In genomic region chr7:127514499-127514898, GRCh38 we compare ENCODE assay signal across 8 cellular contexts.
DNase-seq lines count a peak whose midpoint lies in the region; ATAC-seq lines count a peak whose summit lies in the region.

No MANE protein-coding gene starts in this region.

- ATAC-seq in GM18867 (IDR thresholded peaks at IDR 0.05; ENCODE audit: unreplicated experiment): no peak

- DNase-seq in SKM-1 treated with dmso at 0.1 percent for 144 hours (lab: John Stamatoyannopoulos, UW; ENCODE audit: unreplicated experiment) (peak; percentile 14), SKM-1 (lab: John Stamatoyannopoulos, UW; ENCODE audit: unreplicated experiment) (no peak), M059J (ENCODE audit: low read depth) (peak; percentile 45), SK-MEL-5 (ENCODE audit: low read depth, low spot score) (peak; percentile 78), germinal center (ENCODE audit: low spot score) (peak; percentile 6), stromal cell of bone marrow (ENCODE audit: low read depth) (peak; percentile 33), CD1c-positive myeloid dendritic cell (ENCODE audit: extremely low spot score) (no peak)

- in situ Hi-C loops in SK-MEL-5 (cut with HindIII; ENCODE audit: low pct_unique_long_range_greater_than_20kb, low sequenced_read_pairs): no loop called here

Comparison
In these comparisons a context has a peak if more than half of its experiments do, and no peak if none do; other contexts are left out.
1. DNase-seq: peak in SKM-1 treated with dmso at 0.1 percent for 144 hours (single experiment), M059J (single experiment), SK-MEL-5 (single experiment), germinal center (single experiment) and stromal cell of bone marrow (single experiment); none in SKM-1 (single experiment) and CD1c-positive myeloid dendritic cell (single experiment).